In the genomic region with DNA sequence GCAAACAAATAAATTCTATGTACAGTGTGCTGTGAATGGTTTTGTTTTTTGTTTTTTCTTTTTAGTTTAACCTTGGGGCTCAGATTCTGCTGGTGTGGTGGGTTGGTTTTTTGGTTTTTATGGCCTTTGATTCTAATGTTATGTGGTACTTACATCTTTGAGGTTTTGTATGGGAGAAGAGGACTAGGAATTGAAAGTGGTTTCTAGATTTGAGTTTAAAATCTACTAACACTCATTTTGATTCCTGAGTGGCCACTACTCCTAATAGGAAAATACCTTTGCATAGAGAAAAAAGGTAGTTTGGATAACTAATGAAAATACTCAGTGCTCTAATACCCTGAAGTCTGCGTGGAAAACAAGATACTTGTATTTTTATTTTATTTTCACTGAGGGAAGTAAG, we compare ENCODE assay signal across 9 cellular contexts.
DNase-seq lines count a peak whose midpoint lies in the region; ATAC-seq and TF ChIP-seq lines count a peak whose summit lies in the region.
"Had no signal": no experiment of that assay in that cellular context is flagged by ENCODE, and none has a peak within 500 bp of the region (broad histone marks: within the 10 kb centered on the region; RNA-seq: fewer than 3 reads in every experiment).

No MANE protein-coding gene starts in this region.

- no peaks in the 10 kb centered on the region for H3K27me3 Mint-ChIP-seq in endodermal cell (ENCODE audit: insufficient read depth)

- peak overlapping the region; percentile 100 for H3K9ac ChIP-seq in DND-41 (ENCODE audit: low read depth, low read length)
- H3K9ac ChIP-seq in endodermal cell (ENCODE audit: extremely low read depth, low read length, poor library complexity, severe bottlenecking) = peak overlapping the region; percentile 97

- CTCF ChIA-PET in OCI-LY7 (lab: Charles Lee; ENCODE audit: unreplicated experiment) = no interaction called here

- POLR2A ChIA-PET in OCI-LY7 (lab: Charles Lee) = interaction anchor here (0.7 to 3.3 kb wide), 2 partner anchors 11 to 14 kb away, joined by 3 to 22 read pairs; no protein-coding TSS in a partner anchor

- no peak for TF ChIP-seq POLR2A in ovary (IDR thresholded peaks at IDR 0.05)
- no peak for TF ChIP-seq POLR2A in GM18505 (IDR thresholded peaks at IDR 0.05; ENCODE audit: borderline replicate concordance, extremely low read depth, insufficient read depth, insufficient read length)

- ATAC-seq in DND-41 (ENCODE audit: insufficient read depth, low read depth) (no peak), GM18505 (IDR thresholded peaks at IDR 0.05; ENCODE audit: unreplicated experiment) (no peak)

- DNase-seq in DND-41 = no peak
- no peak for DNase-seq in OCI-LY7 (ENCODE audit: low spot score)
- no peak for DNase-seq in endodermal cell
- no peak for DNase-seq in ovary
- DNase-seq in GM10266 (ENCODE audit: extremely low spot score) = no peak
- no peak for DNase-seq in cortex of kidney (lab: John Stamatoyannopoulos, UW)
- no peak for DNase-seq in stimulated activated CD4-positive, alpha-beta T cell treated with anti-CD3 and anti-CD28 coated beads, Interleukin-2, amount 100 ng/mL, for 48 hours
- DNase-seq: NCI-H524 treated with DMSO at 0.1 percent for 48 hours had no signal

- no peaks in the 10 kb centered on the region; the same call in 1 of the 2 replicates for H3K36me3 ChIP-seq in DND-41 (ENCODE audit: insufficient read depth, low read length)
- peaks cover 10% of the 10 kb centered on the region for H3K36me3 ChIP-seq in OCI-LY7 (ENCODE audit: insufficient read depth, low read length)
- H3K36me3 ChIP-seq in endodermal cell (ENCODE audit: control insufficient read depth, insufficient read depth, low read length) = peaks cover 26% of the 10 kb centered on the region
- H3K36me3 ChIP-seq in ovary = no peaks in the 10 kb centered on the region

- TF ChIP-seq CTCF in DND-41 (IDR thresholded peaks at IDR 0.05; ENCODE audit: borderline replicate concordance, extremely low read depth, low read length, poor library complexity, severe bottlenecking) = no peak
- TF ChIP-seq CTCF in OCI-LY7 (conservative IDR thresholded peaks at IDR 0.05; ENCODE audit: low read length) = no peak
- TF ChIP-seq CTCF in endodermal cell (conservative IDR thresholded peaks at IDR 0.05) = no peak
- TF ChIP-seq CTCF in ovary (IDR thresholded peaks at IDR 0.05) = no peak
- no peak for TF ChIP-seq CTCF in GM10266 (IDR thresholded peaks at IDR 0.05; ENCODE audit: control insufficient read depth, insufficient read depth, low read depth, missing control alignments)

- peak overlapping the region; percentile 75 for H3K4me2 ChIP-seq in DND-41 (ENCODE audit: insufficient read depth, low read length)
- peak overlapping the region; percentile 85 for H3K4me2 ChIP-seq in OCI-LY7 (ENCODE audit: low read length)

- no peak for TF ChIP-seq EP300 in ovary (IDR thresholded peaks at IDR 0.05)

- 0 to 6% methylated on average over 1 of the region's 1 CpG for WGBS in endodermal cell (ENCODE audit: insufficient coverage in 1 of 2, insufficient read length in 1 of 2), 2 experiments
- 3 to 12% (median 8%) methylated on average over 1 of the region's 1 CpG for WGBS in ovary, 3 donors

- H4K20me1 ChIP-seq in DND-41 (ENCODE audit: insufficient read depth, low read length) (peaks cover 3% of the 10 kb centered on the region; the same call in 1 of the 2 replicates), OCI-LY7 (ENCODE audit: insufficient read depth, low read length) (peaks cover 21% of the 10 kb centered on the region)

- BruUV-seq in OCI-LY7 (replicated peaks; lab: Mats Ljungman, UMichigan) = no TSS peak

- H3K9me3 Mint-ChIP-seq in endodermal cell = no peaks in the 10 kb centered on the region

- peak overlapping the region; percentile 97 for H3K4me3 Mint-ChIP-seq in endodermal cell

- intact Hi-C loops in OCI-LY7 (cut with micrococcal nuclease; ENCODE audit: unreplicated experiment) (loop anchor here (5.0 to 10.0 kb wide), 3 partner anchors 140 to 1077 kb away; a partner anchor contains a TSS), ovary (cut with DNase I) (loop anchor here in 3 of 4 donors (5.0 to 10.0 kb wide), 2 partner anchors 190 to 193 kb away; no protein-coding TSS in a partner anchor)

- peak overlapping the region; percentile 97 for H3K27ac Mint-ChIP-seq in endodermal cell

- H3K9me3 ChIP-seq in DND-41 (ENCODE audit: insufficient read depth, low read length, severe bottlenecking) (no peaks in the 10 kb centered on the region), OCI-LY7 (ENCODE audit: low read length) (no peaks in the 10 kb centered on the region), endodermal cell (ENCODE audit: control insufficient read depth, low read length) (no peaks in the 10 kb centered on the region), ovary (no peaks in the 10 kb centered on the region)

- H3K4me1 Mint-ChIP-seq in endodermal cell = peaks cover 30% of the 10 kb centered on the region

- H3K27ac ChIP-seq in DND-41 (ENCODE audit: low read length) = peak overlapping the region; percentile 96
- H3K27ac ChIP-seq in OCI-LY7 (ENCODE audit: low read depth, low read length, poor library complexity, severe bottlenecking) = peak overlapping the region; percentile 97
- peak overlapping the region; percentile 99 for H3K27ac ChIP-seq in endodermal cell (ENCODE audit: low read depth, low read length)
- peak overlapping the region in 1 of 2 donors; percentile 100 for H3K27ac ChIP-seq in ovary

- H2AFZ ChIP-seq in DND-41 (ENCODE audit: low read depth, low read length) = no peak overlapping the region
- H2AFZ ChIP-seq in OCI-LY7 (ENCODE audit: low read length) = peak overlapping the region; percentile 88; the same call in 1 of the 2 replicates

- no peaks in the 10 kb centered on the region for H3K27me3 ChIP-seq in DND-41 (ENCODE audit: insufficient read depth, low read length, poor library complexity)
- H3K27me3 ChIP-seq in endodermal cell (ENCODE audit: control insufficient read depth, insufficient read depth, low read length, poor library complexity, severe bottlenecking) = no peaks in the 10 kb centered on the region
- H3K27me3 ChIP-seq in ovary = no peaks in the 10 kb centered on the region

- H3K4me1 ChIP-seq in DND-41 (ENCODE audit: insufficient read depth, low read length) (peaks cover 29% of the 10 kb centered on the region), OCI-LY7 (ENCODE audit: insufficient read depth, low read length, poor library complexity, severe bottlenecking) (peaks cover 31% of the 10 kb centered on the region), endodermal cell (ENCODE audit: control insufficient read depth, insufficient read depth, low read length) (peaks cover 10% of the 10 kb centered on the region), ovary (ENCODE audit: insufficient read depth) (peaks cover 1% of the 10 kb centered on the region)

- H3K4me3 ChIP-seq in DND-41 (ENCODE audit: low read depth in 1 of 2, low read length in 2 of 2) = peak overlapping the region; percentile 68 to 70
- H3K4me3 ChIP-seq in OCI-LY7 (ENCODE audit: low read depth, low read length, poor library complexity, severe bottlenecking) = peak overlapping the region; percentile 88
- peak overlapping the region; percentile 98 for H3K4me3 ChIP-seq in endodermal cell (ENCODE audit: low read length)
- peak overlapping the region; percentile 54 for H3K4me3 ChIP-seq in ovary

- H3K9me2 ChIP-seq in OCI-LY7 (ENCODE audit: insufficient read depth, low read length) = no peaks in the 10 kb centered on the region

- H3K79me2 ChIP-seq in DND-41 (ENCODE audit: insufficient read depth, low read length) (peaks cover 36% of the 10 kb centered on the region), OCI-LY7 (ENCODE audit: insufficient read depth, low read depth, low read length) (peaks cover 23% of the 10 kb centered on the region)

- peaks cover 18% of the 10 kb centered on the region for H3K36me3 Mint-ChIP-seq in endodermal cell (ENCODE audit: low read depth)
